In the genomic region with DNA sequence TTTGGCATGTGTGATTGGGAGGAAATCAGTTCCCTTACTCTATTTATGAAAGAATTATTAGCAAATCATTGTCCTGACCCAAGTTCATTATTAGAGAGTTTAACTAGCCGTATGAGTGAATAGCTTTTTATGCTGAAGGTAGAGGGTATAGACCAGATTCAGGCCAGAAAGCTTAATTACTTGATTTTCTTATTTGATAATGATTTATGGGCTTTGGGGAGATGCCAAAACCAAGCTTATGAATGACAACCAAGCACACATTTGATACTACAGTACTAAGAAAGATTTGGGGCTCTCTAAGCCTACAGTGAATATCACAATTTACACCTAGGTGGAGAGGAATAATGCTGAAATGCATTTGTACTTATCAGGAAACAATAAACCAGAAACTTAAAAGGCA, we compare ENCODE assay signal across 20 cellular contexts.
A peak's percentile ranks its signal among the peaks of the same experiment; 100 is the strongest.
DNase-seq lines count a peak whose midpoint lies in the region; ATAC-seq and TF ChIP-seq lines count a peak whose summit lies in the region.
"Had no signal": no experiment of that assay in that cellular context is flagged by ENCODE, and none has a peak within 500 bp of the region (broad histone marks: within the 10 kb centered on the region; RNA-seq: fewer than 3 reads in every experiment).

No MANE protein-coding gene starts in this region.

- H3K9me3 Mint-ChIP-seq in nephron (no peaks in the 10 kb centered on the region), chondrocyte (ENCODE audit: low read depth) (no peaks in the 10 kb centered on the region)
- H3K9me3 Mint-ChIP-seq: CD14-positive monocyte; CD4-positive, alpha-beta memory T cell had no signal

- intact Hi-C loops in A673 (cut with micrococcal nuclease; ENCODE audit: unreplicated experiment), result no loop called here

- H3K27ac Mint-ChIP-seq in nephron (peak overlapping the region; percentile 12 to 58 (median 50)), chondrocyte (ENCODE audit: unreplicated experiment) (no peak overlapping the region)
- H3K27ac Mint-ChIP-seq: CD14-positive monocyte; CD4-positive, alpha-beta memory T cell had no signal

- no peaks in the 10 kb centered on the region for H3K36me3 ChIP-seq in A673 (ENCODE audit: insufficient read depth, low read length, poor library complexity, severe bottlenecking)
- H3K36me3 ChIP-seq: BLaER1 had no signal

- peaks cover 14% of the 10 kb centered on the region for H3K4me1 Mint-ChIP-seq in nephron
- H3K4me1 Mint-ChIP-seq in chondrocyte (ENCODE audit: low read depth), result peaks cover 4% of the 10 kb centered on the region
- H3K4me1 Mint-ChIP-seq: CD14-positive monocyte; CD4-positive, alpha-beta memory T cell had no signal

- peaks cover 12% of the 10 kb centered on the region for H3K4me1 ChIP-seq in A673 (ENCODE audit: insufficient read depth, low read length, poor library complexity, severe bottlenecking)
- H3K4me1 ChIP-seq: A549, BLaER1 had no signal

- POLR2A ChIA-PET in A673 (lab: Charles Lee; ENCODE audit: low non-redundant PET), result no interaction called here

- no peaks in the 10 kb centered on the region for H3K27me3 ChIP-seq in A673 (replicated peaks; ENCODE audit: insufficient read depth, low read depth, low read length, poor library complexity)
- H3K27me3 ChIP-seq: BLaER1 had no signal

- TF ChIP-seq CTCF in A673 (conservative IDR thresholded peaks at IDR 0.05; ENCODE audit: low read depth, low read length) (no peak), nephron (IDR thresholded peaks at IDR 0.05; ENCODE audit: unreplicated experiment in 3 of 3) (no peak), chondrocyte (IDR thresholded peaks at IDR 0.05) (no peak)

- H3K27ac ChIP-seq in A673 (ENCODE audit: low read depth, low read length, poor library complexity, severe bottlenecking), result no peak overlapping the region
- H3K27ac ChIP-seq: 22Rv1, A549, BLaER1, HL-60 had no signal

- no peaks in the 10 kb centered on the region for H3K9me3 ChIP-seq in A673 (ENCODE audit: low read depth, low read length, poor library complexity, severe bottlenecking)
- H3K9me3 ChIP-seq: A549, BLaER1 had no signal

- H3K4me3 Mint-ChIP-seq in nephron, result no peak overlapping the region
- no peak overlapping the region for H3K4me3 Mint-ChIP-seq in chondrocyte (ENCODE audit: unreplicated experiment)
- H3K4me3 Mint-ChIP-seq: CD14-positive monocyte; CD4-positive, alpha-beta memory T cell had no signal

- DNase-seq in DMS 273 (lab: John Stamatoyannopoulos, UW; ENCODE audit: unreplicated experiment) (peak; percentile 15), DMS 273 treated with DMSO at 0.1 percent for 48 hours (lab: John Stamatoyannopoulos, UW) (no peak), A673 (ENCODE audit: low spot score) (peak; percentile 47), NCI-H446 treated with DMSO at 0.1 percent for 48 hours (lab: John Stamatoyannopoulos, UW) (peak; percentile 14), chondrocyte (ENCODE audit: low spot score) (no peak)
- DNase-seq: CD4-positive, alpha-beta memory T cell; DMS53; DND-41; EL; GOT3; H7 had no signal

- CTCF ChIA-PET in A673 (lab: Charles Lee), result interaction anchor here (1.5 kb wide), 1 partner anchor 16 kb away, joined by 15 read pairs; no protein-coding TSS in a partner anchor

- H3K36me3 Mint-ChIP-seq in nephron (ENCODE audit: low read depth), result peaks cover 4% of the 10 kb centered on the region
- peaks cover 2% of the 10 kb centered on the region for H3K36me3 Mint-ChIP-seq in chondrocyte (ENCODE audit: low read depth)
- H3K36me3 Mint-ChIP-seq: CD14-positive monocyte had no signal

- no peak overlapping the region for H3K4me3 ChIP-seq in A673 (ENCODE audit: low read depth, low read length, poor library complexity, severe bottlenecking)
- H3K4me3 ChIP-seq: A549, BLaER1, GM12878 had no signal

- H3K27me3 Mint-ChIP-seq in nephron (ENCODE audit: low read depth) (no peaks in the 10 kb centered on the region), chondrocyte (ENCODE audit: low read depth) (no peaks in the 10 kb centered on the region)
- H3K27me3 Mint-ChIP-seq: CD4-positive, alpha-beta memory T cell had no signal

- ATAC-seq in HG03439 (IDR thresholded peaks at IDR 0.05; ENCODE audit: unreplicated experiment), result no peak
- ATAC-seq: A549, GM12878, HCT116 had no signal

- no TSS peak for BruUV-seq in A673 (replicated peaks; lab: Mats Ljungman, UMichigan)

Comparison
In these comparisons a context has a peak if more than half of its experiments do, and no peak if none do; other contexts are left out.
1. DNase-seq: peak in DMS 273 (single experiment), A673 (single experiment) and NCI-H446 treated with DMSO at 0.1 percent for 48 hours (single experiment); none in DMS 273 treated with DMSO at 0.1 percent for 48 hours (single experiment) and chondrocyte (single experiment).